In the genomic region with DNA sequence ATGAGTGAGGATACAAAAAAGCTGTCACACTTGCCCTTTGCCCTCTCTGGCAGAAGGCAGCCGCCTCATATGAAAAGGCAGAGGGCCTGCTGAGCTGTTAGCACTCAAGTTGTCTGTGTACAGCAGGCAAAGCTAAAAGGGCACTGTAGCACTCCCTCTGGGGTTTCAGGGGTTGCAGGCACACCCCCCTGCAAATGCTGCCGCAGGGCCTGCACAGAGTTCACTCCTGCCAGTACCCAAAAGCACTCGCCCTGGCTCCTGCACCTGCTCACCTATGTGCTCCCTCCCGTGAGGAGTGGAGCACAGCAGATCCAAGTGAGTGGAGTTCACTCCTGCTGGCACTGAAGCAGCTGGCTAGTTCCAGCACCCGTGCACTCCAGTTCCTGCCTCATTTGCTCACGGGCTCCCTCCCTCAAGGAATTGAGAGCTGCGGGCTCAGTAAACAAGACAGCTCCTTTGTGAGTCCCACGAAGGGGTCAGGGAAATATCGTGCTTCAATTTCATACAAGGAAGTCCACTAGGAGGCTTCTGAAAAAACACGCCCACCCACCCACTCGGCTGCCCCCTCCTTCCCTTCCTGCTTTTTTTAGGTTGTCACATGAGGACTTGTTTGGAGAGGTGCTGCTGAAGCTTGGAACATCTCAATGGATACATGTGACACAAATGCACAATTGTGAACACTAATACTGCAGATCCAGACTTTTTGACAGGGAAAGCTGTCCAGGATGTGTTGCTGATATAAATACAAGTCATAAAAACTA, we compare ENCODE assay signal across 7 cellular contexts. TPM values are rescaled to one million over a fixed set of nuclear protein-coding genes. Genes with fewer than 3 reads are reported as not detected.
DNase-seq lines count a peak whose midpoint lies in the region; FAIRE-seq and TF ChIP-seq lines count a peak whose summit lies in the region.

No MANE protein-coding gene starts in this region.

- H3K4me3 ChIP-seq in H7 (ENCODE audit: insufficient read depth, low read depth, low read length) (no peak overlapping the region; the same call in 1 of the 2 replicates), esophagus muscularis mucosa (peak overlapping the region in 3 of 4 donors; percentile 10 to 15 (median 14)), neuron (ENCODE audit: low read length) (peak overlapping the region; percentile 34)

- TF ChIP-seq EP300 in esophagus muscularis mucosa (IDR thresholded peaks at IDR 0.05) = no peak

- intact Hi-C loops in esophagus muscularis mucosa (cut with DNase I) = no loop called here

- no peak for FAIRE-seq in H54 (lab: Jason Lieb, UNC)

- H3K27ac ChIP-seq in esophagus muscularis mucosa (replicated peaks in 1 of 4) = peak overlapping the region; percentile 27 to 72 (median 62)

- no peak for TF ChIP-seq POLR2A in esophagus muscularis mucosa (IDR thresholded peaks at IDR 0.05; ENCODE audit: low read depth)
- TF ChIP-seq POLR2A in H54 (IDR thresholded peaks at IDR 0.05; ENCODE audit: low read depth, low read length) = no peak

- peak in 1 of 3 experiments; percentile 22 for TF ChIP-seq CTCF in esophagus muscularis mucosa (IDR thresholded peaks at IDR 0.05)

- H3K36me3 ChIP-seq in H7 (replicated peaks; ENCODE audit: control insufficient read depth, insufficient read depth, low read length) (no peaks in the 10 kb centered on the region), esophagus muscularis mucosa (no peaks in the 10 kb centered on the region), neuron (ENCODE audit: insufficient read depth, low read length) (no peaks in the 10 kb centered on the region)

- H3K9me3 ChIP-seq in esophagus muscularis mucosa = no peaks in the 10 kb centered on the region
- H3K9me3 ChIP-seq in neuron (ENCODE audit: low read length) = no peaks in the 10 kb centered on the region

- peak overlapping the region; percentile 13 for H2AFZ ChIP-seq in neuron (ENCODE audit: low read depth, low read length)

- WGBS in esophagus muscularis mucosa = 14% methylated on average over 5 of the region's 11 CpGs

- H3K27me3 ChIP-seq in H7 (ENCODE audit: control insufficient read depth, insufficient read depth, low read length) = no peaks in the 10 kb centered on the region
- no peaks in the 10 kb centered on the region for H3K27me3 ChIP-seq in esophagus muscularis mucosa
- H3K27me3 ChIP-seq in neuron (ENCODE audit: insufficient read depth, low read length) = no peaks in the 10 kb centered on the region

- H3K4me1 ChIP-seq in esophagus muscularis mucosa (peaks cover 13 to 22% (median 17%) of the 10 kb centered on the region in 4 donors), neuron (ENCODE audit: insufficient read depth, low read length) (peaks cover 18% of the 10 kb centered on the region)

- DNase-seq in H7 = peak; percentile 14
- peak; percentile 41 for DNase-seq in NCI-H526 treated with DMSO at 0.1 percent for 48 hours (lab: John Stamatoyannopoulos, UW)
- no peak for DNase-seq in esophagus muscularis mucosa (ENCODE audit: extremely low spot score)
- DNase-seq in NK-92 (lab: John Stamatoyannopoulos, UW; ENCODE audit: unreplicated experiment) = no peak
- no peak for DNase-seq in T-helper 9 cell
- no peak for DNase-seq in H54 (ENCODE audit: insufficient read length, low spot score)

RNA-seq across cellular contexts. Expression of gene RCBTB2, which starts 9.9 kb away (rescaled TPM):
- 7.9 and 13.1 TPM in 2 replicates for total RNA-seq in H7 (2014; rRNA removed; shearing (Covaris generic))
- 10 to 100 TPM; 10.1 to 14.5 (median 11.0) TPM for total RNA-seq in esophagus muscularis mucosa

Comparison
In these comparisons a context has a peak if more than half of its experiments do, and no peak if none do; other contexts are left out.
1. DNase-seq: peak in H7 (single experiment) and NCI-H526 treated with DMSO at 0.1 percent for 48 hours (single experiment); none in esophagus muscularis mucosa (single experiment), NK-92 (single experiment), T-helper 9 cell (single experiment) and H54 (single experiment).